In genomic region chr17:32268734-32269288, GRCh38 we compare ENCODE assay signal across 16 cellular contexts. TPM values are rescaled to one million over a fixed set of nuclear protein-coding genes. Genes with fewer than 3 reads are reported as not detected.
"Had no signal": no experiment of that assay in that cellular context is flagged by ENCODE, and none has a peak within 500 bp of the region (broad histone marks: within the 10 kb centered on the region; RNA-seq: fewer than 3 reads in every experiment).

No MANE protein-coding gene starts in this region.

- H3K27ac ChIP-seq: coronary artery, gastroesophageal sphincter, tibial nerve, vagina, VCaP had no signal

- H3K4me3 Mint-ChIP-seq: activated T-cell treated with anti-CD3 and anti-CD28 coated beads, Interleukin-2, amount 50 U/mL, for 4 hours; stimulated activated naive CD8-positive, alpha-beta T cell treated with anti-CD3 and anti-CD28 coated beads, Interleukin-15, Interleukin-2, amounts not matched to agents 100 ng/mL and 50 ng/mL, for 24 hours had no signal

- H3K9me3 ChIP-seq: gastroesophageal sphincter, tibial nerve, vagina had no signal

- H3K9me3 Mint-ChIP-seq: activated T-cell treated with anti-CD3 and anti-CD28 coated beads, Interleukin-2, amount 50 U/mL, for 4 hours; stimulated activated naive CD8-positive, alpha-beta T cell treated with anti-CD3 and anti-CD28 coated beads, Interleukin-15, Interleukin-2, amounts not matched to agents 100 ng/mL and 50 ng/mL, for 24 hours had no signal

- H3K27ac Mint-ChIP-seq: stimulated activated naive CD8-positive, alpha-beta T cell treated with anti-CD3 and anti-CD28 coated beads, Interleukin-15, Interleukin-2, amounts not matched to agents 100 ng/mL and 50 ng/mL, for 24 hours had no signal

- DNase-seq: activated CD4-positive, alpha-beta T cell treated with anti-CD3 and anti-CD28 coated beads, Interleukin-2, amount 50 U/mL, for 1 hour; activated CD4-positive, CD25-positive, alpha-beta regulatory T cell treated with anti-CD3 and anti-CD28 coated beads, Interleukin-2, amount 50 U/mL, for 72 hours; activated CD8-positive, alpha-beta memory T cell treated with anti-CD3 and anti-CD28 coated beads, Interleukin-2, amount 50 U/mL, for 4 hours; activated naive CD4-positive, alpha-beta T cell treated with anti-CD3 and anti-CD28 coated beads, Interleukin-2, amount 50 U/mL, for 16 hours; activated T-cell treated with anti-CD3 and anti-CD28 coated beads, Interleukin-2, amount 50 U/mL, for 4 hours; aorta; mesenchymal stem cell; naive thymus-derived CD4-positive, alpha-beta T cell; T-helper 2 cell had no signal

- H3K27me3 ChIP-seq: vagina had no signal

- FAIRE-seq: islet of Langerhans had no signal

- H3K36me3 ChIP-seq: gastroesophageal sphincter, tibial nerve, vagina had no signal

- H3K4me3 ChIP-seq: coronary artery, gastroesophageal sphincter, tibial nerve, vagina had no signal

RNA-seq across cellular contexts. Expression of gene RHBDL3, which starts 3.2 kb away (rescaled TPM):
- polyA plus RNA-seq: aorta; naive thymus-derived CD4-positive, alpha-beta T cell had no signal
